Comparison of ENCODE assay signal across 10 cellular contexts in the genomic region with DNA sequence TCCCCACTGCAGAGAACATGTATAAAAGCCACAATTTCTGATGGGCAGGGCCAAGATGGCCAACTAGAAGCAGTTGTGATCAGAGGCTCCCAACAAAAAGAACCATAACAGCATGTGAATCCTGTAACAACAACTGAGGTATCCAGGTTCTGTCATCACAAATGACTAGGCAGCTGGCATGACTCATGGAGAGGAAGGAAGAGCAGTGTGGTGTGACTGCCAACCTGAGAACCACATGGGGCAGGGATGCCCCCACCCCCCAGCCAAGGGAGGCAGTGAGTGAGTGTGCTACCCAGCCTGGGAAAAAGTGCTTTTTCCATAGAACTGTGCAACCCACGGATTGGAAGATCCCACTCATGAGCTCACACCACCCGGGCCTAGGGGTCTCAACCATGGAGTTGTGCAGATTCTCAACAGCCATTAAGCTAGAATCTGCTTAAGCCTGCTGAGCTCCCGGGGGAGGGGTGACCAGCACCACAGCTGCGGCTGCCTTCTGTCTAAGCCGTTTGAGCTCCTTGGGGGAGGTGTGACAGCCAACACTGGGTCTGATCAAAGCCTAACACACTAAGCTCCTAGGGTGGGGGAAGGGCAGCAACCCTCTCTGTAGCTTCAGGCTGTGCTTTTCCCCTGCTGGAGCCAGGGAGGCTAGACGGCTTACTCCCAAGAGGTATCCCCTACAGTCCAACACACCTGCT.
A peak's percentile ranks its signal among the peaks of the same experiment; 100 is the strongest.
DNase-seq lines count a peak whose midpoint lies in the region; ATAC-seq and TF ChIP-seq lines count a peak whose summit lies in the region.
"Had no signal": no experiment of that assay in that cellular context is flagged by ENCODE, and none has a peak within 500 bp of the region (broad histone marks: within the 10 kb centered on the region; RNA-seq: fewer than 3 reads in every experiment).

No MANE protein-coding gene starts in this region.

- no peak overlapping the region for H3K4ac ChIP-seq in neuronal stem cell (ENCODE audit: low read length)

- H3K27me3 Mint-ChIP-seq in activated T-cell treated with anti-CD3 and anti-CD28 coated beads, Interleukin-2, amount 50 U/mL, for 72 hours (ENCODE audit: low read depth), result no peaks in the 10 kb centered on the region
- H3K27me3 Mint-ChIP-seq in activated T-helper 2 cell treated with anti-CD3 and anti-CD28 coated beads, Interferon-gamma antibody, Interleukin-2, Interleukin-4, amounts not matched to agents 10 μg/mL and 5 μg/mL and 100 μg/mL, durations not matched to agents 14 hours and 24 hours and 36 hours (ENCODE audit: low read depth), result no peaks in the 10 kb centered on the region

- no peak overlapping the region for H2BK15ac ChIP-seq in neuronal stem cell (ENCODE audit: low read length)

- no peak for TF ChIP-seq CTCF in NB4 (IDR thresholded peaks at IDR 0.05; ENCODE audit: low read depth, low read length)
- TF ChIP-seq CTCF in tibial artery (IDR thresholded peaks at IDR 0.05), result no peak

- H2BK120ac ChIP-seq in neuronal stem cell (ENCODE audit: low read depth, low read length), result no peak overlapping the region

- H3K9ac ChIP-seq in neuronal stem cell (ENCODE audit: low read depth, low read length, poor library complexity), result no peak overlapping the region

- H2BK12ac ChIP-seq in neuronal stem cell (ENCODE audit: low read length), result no peak overlapping the region

- ATAC-seq in activated T-cell treated with anti-CD3 and anti-CD28 coated beads, Interleukin-2, amount 50 U/mL, for 72 hours (replicated peaks in 1 of 2), result peak; percentile 96 to 97
- ATAC-seq in HG02852 (IDR thresholded peaks at IDR 0.05; ENCODE audit: unreplicated experiment), result no peak

- no peak overlapping the region for H3K14ac ChIP-seq in neuronal stem cell (ENCODE audit: low read length)

- peak; percentile 31 for DNase-seq in DMS53 treated with DMSO at 0.1 percent for 48 hours (lab: John Stamatoyannopoulos, UW; ENCODE audit: unreplicated experiment)
- DNase-seq in NB4 (ENCODE audit: low read depth), result peak; percentile 70
- peak; percentile 59 to 68 for DNase-seq in activated T-cell treated with anti-CD3 and anti-CD28 coated beads, Interleukin-2, amount 50 U/mL, for 72 hours
- peak; percentile 42 for DNase-seq in neuronal stem cell (ENCODE audit: low spot score)
- DNase-seq in activated T-helper 2 cell treated with anti-CD3 and anti-CD28 coated beads, Interferon-gamma antibody, Interleukin-2, Interleukin-4, amounts not matched to agents 10 μg/mL and 5 μg/mL and 100 μg/mL, durations not matched to agents 14 hours and 24 hours and 36 hours (ENCODE audit: low spot score), result no peak
- no peak for DNase-seq in tibial artery
- DNase-seq in NOMO-1 treated with dmso at 0.1 percent for 144 hours (lab: John Stamatoyannopoulos, UW; ENCODE audit: unreplicated experiment), result no peak
- DNase-seq: NCI-H1930, occipital lobe had no signal

- peak overlapping the region; percentile 31 for H3K27ac Mint-ChIP-seq in activated T-cell treated with anti-CD3 and anti-CD28 coated beads, Interleukin-2, amount 50 U/mL, for 72 hours
- no peak overlapping the region for H3K27ac Mint-ChIP-seq in activated T-helper 2 cell treated with anti-CD3 and anti-CD28 coated beads, Interferon-gamma antibody, Interleukin-2, Interleukin-4, amounts not matched to agents 10 μg/mL and 5 μg/mL and 100 μg/mL, durations not matched to agents 14 hours and 24 hours and 36 hours

- H3K4me2 ChIP-seq in neuronal stem cell (ENCODE audit: insufficient read depth, low read length, poor library complexity, severe bottlenecking), result no peak overlapping the region

- peak overlapping the region; percentile 93 for H3K18ac ChIP-seq in neuronal stem cell (ENCODE audit: low read length)

- H3K79me1 ChIP-seq in neuronal stem cell (ENCODE audit: low read depth, low read length), result no peaks in the 10 kb centered on the region

- H3K36me3 Mint-ChIP-seq in activated T-cell treated with anti-CD3 and anti-CD28 coated beads, Interleukin-2, amount 50 U/mL, for 72 hours (ENCODE audit: insufficient read depth in 2 of 2), result peaks cover 13 to 14% of the 10 kb centered on the region in 2 donors
- H3K36me3 Mint-ChIP-seq in activated T-helper 2 cell treated with anti-CD3 and anti-CD28 coated beads, Interferon-gamma antibody, Interleukin-2, Interleukin-4, amounts not matched to agents 10 μg/mL and 5 μg/mL and 100 μg/mL, durations not matched to agents 14 hours and 24 hours and 36 hours (ENCODE audit: low read depth), result peaks cover 6% of the 10 kb centered on the region

- no peaks in the 10 kb centered on the region for H3K27me3 ChIP-seq in neuronal stem cell (ENCODE audit: control insufficient read depth in 3 of 3, insufficient read depth in 3 of 3, low read depth in 1 of 3, low read length in 3 of 3)
- H3K27me3 ChIP-seq in tibial artery, result no peaks in the 10 kb centered on the region

- peak overlapping the region; percentile 77 for H2AK5ac ChIP-seq in neuronal stem cell (ENCODE audit: low read depth, low read length)

- H3K4me1 Mint-ChIP-seq in activated T-cell treated with anti-CD3 and anti-CD28 coated beads, Interleukin-2, amount 50 U/mL, for 72 hours (ENCODE audit: low read depth), result peaks cover 22% of the 10 kb centered on the region
- H3K4me1 Mint-ChIP-seq in activated T-helper 2 cell treated with anti-CD3 and anti-CD28 coated beads, Interferon-gamma antibody, Interleukin-2, Interleukin-4, amounts not matched to agents 10 μg/mL and 5 μg/mL and 100 μg/mL, durations not matched to agents 14 hours and 24 hours and 36 hours (ENCODE audit: low read depth), result peaks cover 7% of the 10 kb centered on the region

- H3K9me3 ChIP-seq in neuronal stem cell (replicated peaks in 1 of 2; ENCODE audit: control insufficient read depth in 2 of 2, insufficient read depth in 1 of 2, low read depth in 1 of 2, low read length in 2 of 2) (peaks cover 0 to 3% of the 10 kb centered on the region in 2 donors), tibial artery (no peaks in the 10 kb centered on the region)

- TF ChIP-seq POLR2A in NB4 (IDR thresholded peaks at IDR 0.05; ENCODE audit: extremely low read depth, insufficient read length), result no peak

- H3K23ac ChIP-seq in neuronal stem cell (ENCODE audit: low read depth, low read length, poor library complexity), result no peak overlapping the region

- no peak overlapping the region for H3K4me3 ChIP-seq in NB4 (ENCODE audit: low read depth, low read length)
- H3K4me3 ChIP-seq in neuronal stem cell (ENCODE audit: low read length in 2 of 2), result no peak overlapping the region
- H3K4me3 ChIP-seq in tibial artery, result no peak overlapping the region

- intact Hi-C loops in activated T-helper 2 cell treated with anti-CD3 and anti-CD28 coated beads, Interferon-gamma antibody, Interleukin-2, Interleukin-4, amounts not matched to agents 10 μg/mL and 5 μg/mL and 100 μg/mL, durations not matched to agents 14 hours and 24 hours and 36 hours (cut with micrococcal nuclease), result no loop called here
- intact Hi-C loops in tibial artery (cut with DNase I; ENCODE audit: low total_unique reads), result no loop called here

- H3K36me3 ChIP-seq in neuronal stem cell (replicated peaks in 1 of 2; ENCODE audit: control insufficient read depth in 2 of 2, insufficient read depth in 2 of 2, low read length in 2 of 2), result no peaks in the 10 kb centered on the region
- no peaks in the 10 kb centered on the region for H3K36me3 ChIP-seq in tibial artery

- no peak overlapping the region for H4K91ac ChIP-seq in neuronal stem cell (ENCODE audit: low read depth, low read length, poor library complexity)

- peak overlapping the region; percentile 42 for H2AFZ ChIP-seq in neuronal stem cell (ENCODE audit: low read length)

- H3K9me3 Mint-ChIP-seq in activated T-cell treated with anti-CD3 and anti-CD28 coated beads, Interleukin-2, amount 50 U/mL, for 72 hours, result peaks cover 15 to 22% of the 10 kb centered on the region in 2 donors
- peaks cover 40% of the 10 kb centered on the region for H3K9me3 Mint-ChIP-seq in activated T-helper 2 cell treated with anti-CD3 and anti-CD28 coated beads, Interferon-gamma antibody, Interleukin-2, Interleukin-4, amounts not matched to agents 10 μg/mL and 5 μg/mL and 100 μg/mL, durations not matched to agents 14 hours and 24 hours and 36 hours

- no CpG with 5 or more reads among the region's 6 CpGs for WGBS in neuronal stem cell (ENCODE audit: extremely low coverage in 2 of 2, insufficient read length in 2 of 2, insufficient replicate concordance in 1 of 2), 2 donors

- peak overlapping the region in 1 of 2 donors; percentile 13 for H3K4me3 Mint-ChIP-seq in activated T-cell treated with anti-CD3 and anti-CD28 coated beads, Interleukin-2, amount 50 U/mL, for 72 hours
- H3K4me3 Mint-ChIP-seq in activated T-helper 2 cell treated with anti-CD3 and anti-CD28 coated beads, Interferon-gamma antibody, Interleukin-2, Interleukin-4, amounts not matched to agents 10 μg/mL and 5 μg/mL and 100 μg/mL, durations not matched to agents 14 hours and 24 hours and 36 hours (ENCODE audit: low read depth), result no peak overlapping the region

- peak overlapping the region; percentile 77 for H2BK5ac ChIP-seq in neuronal stem cell (ENCODE audit: low read length)

- H4K8ac ChIP-seq in neuronal stem cell (ENCODE audit: low read depth, low read length), result no peak overlapping the region

- H3K27ac ChIP-seq in neuronal stem cell (replicated peaks; ENCODE audit: low read length), result no peak overlapping the region
- H3K27ac ChIP-seq in tibial artery, result no peak overlapping the region

- peaks cover 0 to 11% of the 10 kb centered on the region in 2 donors for H3K4me1 ChIP-seq in neuronal stem cell (ENCODE audit: control insufficient read depth in 2 of 2, insufficient read depth in 1 of 2, low read depth in 1 of 2, low read length in 2 of 2)
- no peaks in the 10 kb centered on the region for H3K4me1 ChIP-seq in tibial artery

Comparison
In these comparisons a context has a peak if more than half of its experiments do, and no peak if none do; other contexts are left out.
1. DNase-seq: peak in DMS53 treated with DMSO at 0.1 percent for 48 hours (single experiment), NB4 (single experiment), activated T-cell treated with anti-CD3 and anti-CD28 coated beads, Interleukin-2, amount 50 U/mL, for 72 hours (2 of 2) and neuronal stem cell (single experiment); none in activated T-helper 2 cell treated with anti-CD3 and anti-CD28 coated beads, Interferon-gamma antibody, Interleukin-2, Interleukin-4, amounts not matched to agents 10 μg/mL and 5 μg/mL and 100 μg/mL, durations not matched to agents 14 hours and 24 hours and 36 hours (single experiment), tibial artery (0 of 2) and NOMO-1 treated with dmso at 0.1 percent for 144 hours (single experiment).